Comparison of ENCODE assay signal across 1 cellular context in the genomic region with DNA sequence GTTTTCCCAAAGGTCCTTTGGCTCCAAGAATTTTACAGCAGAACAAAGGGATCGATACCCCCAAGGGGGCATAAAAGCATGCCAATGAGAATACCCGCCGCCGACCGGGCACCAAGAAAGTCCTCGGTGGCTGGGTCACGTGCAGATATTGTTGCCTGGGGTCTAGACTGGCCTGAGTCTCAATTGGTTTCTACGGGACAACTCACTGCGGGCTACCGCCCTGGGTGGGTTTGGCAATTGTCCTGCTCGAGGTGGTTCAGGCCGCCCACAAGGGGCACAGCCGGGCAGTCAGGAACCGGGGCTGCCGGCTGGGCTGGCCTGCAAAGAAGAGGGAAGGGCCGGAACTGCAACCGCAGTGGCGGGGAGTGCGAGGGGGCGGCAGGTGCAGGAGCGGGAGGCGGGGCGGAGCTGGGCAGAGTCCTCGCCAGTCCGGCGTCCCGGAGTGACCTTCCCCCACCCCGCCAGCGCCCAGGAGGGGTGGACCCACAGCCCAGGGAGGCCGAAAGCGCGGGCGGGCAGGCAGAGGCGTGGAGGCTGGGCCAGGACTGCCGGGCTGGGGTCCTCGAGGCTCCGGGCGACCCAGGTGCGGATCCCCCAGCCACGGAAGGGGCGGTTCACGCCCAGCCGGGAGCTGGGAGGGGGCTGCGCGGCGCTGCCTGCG.
A peak's percentile ranks its signal among the peaks of the same experiment; 100 is the strongest.
TF ChIP-seq lines count a peak whose summit lies in the region.

No MANE protein-coding gene starts in this region.

TF ChIP-seq in HCT116, 20 proteins besides CTCF, POLR2A, EP300 and RAD21:
- TF ChIP-seq, protein P1, sequence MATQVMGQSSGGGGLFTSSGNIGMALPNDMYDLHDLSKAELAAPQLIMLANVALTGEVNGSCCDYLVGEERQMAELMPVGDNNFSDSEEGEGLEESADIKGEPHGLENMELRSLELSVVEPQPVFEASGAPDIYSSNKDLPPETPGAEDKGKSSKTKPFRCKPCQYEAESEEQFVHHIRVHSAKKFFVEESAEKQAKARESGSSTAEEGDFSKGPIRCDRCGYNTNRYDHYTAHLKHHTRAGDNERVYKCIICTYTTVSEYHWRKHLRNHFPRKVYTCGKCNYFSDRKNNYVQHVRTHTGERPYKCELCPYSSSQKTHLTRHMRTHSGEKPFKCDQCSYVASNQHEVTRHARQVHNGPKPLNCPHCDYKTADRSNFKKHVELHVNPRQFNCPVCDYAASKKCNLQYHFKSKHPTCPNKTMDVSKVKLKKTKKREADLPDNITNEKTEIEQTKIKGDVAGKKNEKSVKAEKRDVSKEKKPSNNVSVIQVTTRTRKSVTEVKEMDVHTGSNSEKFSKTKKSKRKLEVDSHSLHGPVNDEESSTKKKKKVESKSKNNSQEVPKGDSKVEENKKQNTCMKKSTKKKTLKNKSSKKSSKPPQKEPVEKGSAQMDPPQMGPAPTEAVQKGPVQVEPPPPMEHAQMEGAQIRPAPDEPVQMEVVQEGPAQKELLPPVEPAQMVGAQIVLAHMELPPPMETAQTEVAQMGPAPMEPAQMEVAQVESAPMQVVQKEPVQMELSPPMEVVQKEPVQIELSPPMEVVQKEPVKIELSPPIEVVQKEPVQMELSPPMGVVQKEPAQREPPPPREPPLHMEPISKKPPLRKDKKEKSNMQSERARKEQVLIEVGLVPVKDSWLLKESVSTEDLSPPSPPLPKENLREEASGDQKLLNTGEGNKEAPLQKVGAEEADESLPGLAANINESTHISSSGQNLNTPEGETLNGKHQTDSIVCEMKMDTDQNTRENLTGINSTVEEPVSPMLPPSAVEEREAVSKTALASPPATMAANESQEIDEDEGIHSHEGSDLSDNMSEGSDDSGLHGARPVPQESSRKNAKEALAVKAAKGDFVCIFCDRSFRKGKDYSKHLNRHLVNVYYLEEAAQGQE (IDR thresholded peaks at IDR 0.05; ENCODE audit: low read depth) = no peak
- no peak for TF ChIP-seq YY1 (IDR thresholded peaks at IDR 0.05; ENCODE audit: extremely low read depth, insufficient replicate concordance, low read depth, low read length)
- TF ChIP-seq, protein P2, sequence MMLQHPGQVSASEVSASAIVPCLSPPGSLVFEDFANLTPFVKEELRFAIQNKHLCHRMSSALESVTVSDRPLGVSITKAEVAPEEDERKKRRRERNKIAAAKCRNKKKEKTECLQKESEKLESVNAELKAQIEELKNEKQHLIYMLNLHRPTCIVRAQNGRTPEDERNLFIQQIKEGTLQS (IDR thresholded peaks at IDR 0.05) = no peak
- TF ChIP-seq EGR1 (IDR thresholded peaks at IDR 0.05; ENCODE audit: low read depth) = peak; percentile 77; the same call in 1 of the 2 replicates
- 0 out of 2 replicates have a peak, but pooled peaks have one; percentile 15 for TF ChIP-seq CBX3 (IDR thresholded peaks at IDR 0.05; ENCODE audit: low read depth)
- no peak for TF ChIP-seq ZNF274 (IDR thresholded peaks at IDR 0.05; ENCODE audit: low read depth, low read length)
- TF ChIP-seq ZFX (IDR thresholded peaks at IDR 0.05) = no peak
- TF ChIP-seq SIN3A (IDR thresholded peaks at IDR 0.05; ENCODE audit: low read depth) = peak; percentile 61; the same call in 1 of the 2 replicates
- TF ChIP-seq EZH2phosphoT487 (IDR thresholded peaks at IDR 0.05; ENCODE audit: borderline replicate concordance) = no peak
- TF ChIP-seq TCF7L2 (IDR thresholded peaks at IDR 0.05; ENCODE audit: borderline replicate concordance, extremely low read depth, insufficient read depth, insufficient read length) = no peak
- peak; percentile 38; the same call in 1 of the 2 replicates for TF ChIP-seq SP1 (IDR thresholded peaks at IDR 0.05; ENCODE audit: low read depth)
- TF ChIP-seq POLR2AphosphoS5 (IDR thresholded peaks at IDR 0.05; ENCODE audit: low read depth, low read length) = no peak
- no peak for TF ChIP-seq FOSL1 (IDR thresholded peaks at IDR 0.05; ENCODE audit: low read depth)
- TF ChIP-seq CEBPB (IDR thresholded peaks at IDR 0.05; ENCODE audit: low read depth) = no peak
- TF ChIP-seq, protein P3, sequence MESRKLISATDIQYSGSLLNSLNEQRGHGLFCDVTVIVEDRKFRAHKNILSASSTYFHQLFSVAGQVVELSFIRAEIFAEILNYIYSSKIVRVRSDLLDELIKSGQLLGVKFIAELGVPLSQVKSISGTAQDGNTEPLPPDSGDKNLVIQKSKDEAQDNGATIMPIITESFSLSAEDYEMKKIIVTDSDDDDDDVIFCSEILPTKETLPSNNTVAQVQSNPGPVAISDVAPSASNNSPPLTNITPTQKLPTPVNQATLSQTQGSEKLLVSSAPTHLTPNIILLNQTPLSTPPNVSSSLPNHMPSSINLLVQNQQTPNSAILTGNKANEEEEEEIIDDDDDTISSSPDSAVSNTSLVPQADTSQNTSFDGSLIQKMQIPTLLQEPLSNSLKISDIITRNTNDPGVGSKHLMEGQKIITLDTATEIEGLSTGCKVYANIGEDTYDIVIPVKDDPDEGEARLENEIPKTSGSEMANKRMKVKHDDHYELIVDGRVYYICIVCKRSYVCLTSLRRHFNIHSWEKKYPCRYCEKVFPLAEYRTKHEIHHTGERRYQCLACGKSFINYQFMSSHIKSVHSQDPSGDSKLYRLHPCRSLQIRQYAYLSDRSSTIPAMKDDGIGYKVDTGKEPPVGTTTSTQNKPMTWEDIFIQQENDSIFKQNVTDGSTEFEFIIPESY (IDR thresholded peaks at IDR 0.05; ENCODE audit: extremely low read depth, insufficient replicate concordance, low read length) = no peak
- no peak for TF ChIP-seq EZH2 (IDR thresholded peaks at IDR 0.05)
- TF ChIP-seq, protein P4, sequence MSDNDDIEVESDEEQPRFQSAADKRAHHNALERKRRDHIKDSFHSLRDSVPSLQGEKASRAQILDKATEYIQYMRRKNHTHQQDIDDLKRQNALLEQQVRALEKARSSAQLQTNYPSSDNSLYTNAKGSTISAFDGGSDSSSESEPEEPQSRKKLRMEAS (IDR thresholded peaks at IDR 0.05) = peak; percentile 50; the same call in 1 of the 2 replicates
- no peak for TF ChIP-seq ELF1 (IDR thresholded peaks at IDR 0.05; ENCODE audit: borderline replicate concordance, low read depth)
- TF ChIP-seq JUND (IDR thresholded peaks at IDR 0.05) = no peak
- TF ChIP-seq SRF (IDR thresholded peaks at IDR 0.05; ENCODE audit: low read depth) = no peak
